Comparison of ENCODE assay signal across 1 cellular context in the genomic region with DNA sequence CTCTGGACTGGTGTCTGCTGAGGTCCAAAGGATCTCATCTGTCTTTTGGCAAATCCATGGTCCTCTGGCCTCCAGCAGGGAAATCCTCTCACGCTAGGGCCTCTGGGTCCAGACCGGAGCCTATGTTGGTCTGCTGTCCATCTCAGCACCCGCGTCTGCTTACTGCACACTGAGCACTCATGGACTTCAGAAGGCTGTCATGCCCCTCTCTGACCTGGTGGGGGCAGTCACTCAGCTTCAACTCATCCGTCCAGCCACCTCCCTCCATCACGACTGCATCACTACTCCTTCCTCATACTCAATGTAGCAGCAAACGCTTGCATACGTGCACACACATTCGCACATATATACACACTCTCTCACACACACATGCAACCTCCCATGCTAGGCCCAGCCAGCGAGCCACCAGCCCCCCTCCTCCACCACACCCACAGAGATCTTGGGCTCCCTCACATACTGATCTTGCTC.
TF ChIP-seq lines count a peak whose summit lies in the region.

No MANE protein-coding gene starts in this region.

TF ChIP-seq in GM23338, 12 proteins besides CTCF, POLR2A, EP300 and RAD21 (continued from another document):
- TF ChIP-seq, protein P1, sequence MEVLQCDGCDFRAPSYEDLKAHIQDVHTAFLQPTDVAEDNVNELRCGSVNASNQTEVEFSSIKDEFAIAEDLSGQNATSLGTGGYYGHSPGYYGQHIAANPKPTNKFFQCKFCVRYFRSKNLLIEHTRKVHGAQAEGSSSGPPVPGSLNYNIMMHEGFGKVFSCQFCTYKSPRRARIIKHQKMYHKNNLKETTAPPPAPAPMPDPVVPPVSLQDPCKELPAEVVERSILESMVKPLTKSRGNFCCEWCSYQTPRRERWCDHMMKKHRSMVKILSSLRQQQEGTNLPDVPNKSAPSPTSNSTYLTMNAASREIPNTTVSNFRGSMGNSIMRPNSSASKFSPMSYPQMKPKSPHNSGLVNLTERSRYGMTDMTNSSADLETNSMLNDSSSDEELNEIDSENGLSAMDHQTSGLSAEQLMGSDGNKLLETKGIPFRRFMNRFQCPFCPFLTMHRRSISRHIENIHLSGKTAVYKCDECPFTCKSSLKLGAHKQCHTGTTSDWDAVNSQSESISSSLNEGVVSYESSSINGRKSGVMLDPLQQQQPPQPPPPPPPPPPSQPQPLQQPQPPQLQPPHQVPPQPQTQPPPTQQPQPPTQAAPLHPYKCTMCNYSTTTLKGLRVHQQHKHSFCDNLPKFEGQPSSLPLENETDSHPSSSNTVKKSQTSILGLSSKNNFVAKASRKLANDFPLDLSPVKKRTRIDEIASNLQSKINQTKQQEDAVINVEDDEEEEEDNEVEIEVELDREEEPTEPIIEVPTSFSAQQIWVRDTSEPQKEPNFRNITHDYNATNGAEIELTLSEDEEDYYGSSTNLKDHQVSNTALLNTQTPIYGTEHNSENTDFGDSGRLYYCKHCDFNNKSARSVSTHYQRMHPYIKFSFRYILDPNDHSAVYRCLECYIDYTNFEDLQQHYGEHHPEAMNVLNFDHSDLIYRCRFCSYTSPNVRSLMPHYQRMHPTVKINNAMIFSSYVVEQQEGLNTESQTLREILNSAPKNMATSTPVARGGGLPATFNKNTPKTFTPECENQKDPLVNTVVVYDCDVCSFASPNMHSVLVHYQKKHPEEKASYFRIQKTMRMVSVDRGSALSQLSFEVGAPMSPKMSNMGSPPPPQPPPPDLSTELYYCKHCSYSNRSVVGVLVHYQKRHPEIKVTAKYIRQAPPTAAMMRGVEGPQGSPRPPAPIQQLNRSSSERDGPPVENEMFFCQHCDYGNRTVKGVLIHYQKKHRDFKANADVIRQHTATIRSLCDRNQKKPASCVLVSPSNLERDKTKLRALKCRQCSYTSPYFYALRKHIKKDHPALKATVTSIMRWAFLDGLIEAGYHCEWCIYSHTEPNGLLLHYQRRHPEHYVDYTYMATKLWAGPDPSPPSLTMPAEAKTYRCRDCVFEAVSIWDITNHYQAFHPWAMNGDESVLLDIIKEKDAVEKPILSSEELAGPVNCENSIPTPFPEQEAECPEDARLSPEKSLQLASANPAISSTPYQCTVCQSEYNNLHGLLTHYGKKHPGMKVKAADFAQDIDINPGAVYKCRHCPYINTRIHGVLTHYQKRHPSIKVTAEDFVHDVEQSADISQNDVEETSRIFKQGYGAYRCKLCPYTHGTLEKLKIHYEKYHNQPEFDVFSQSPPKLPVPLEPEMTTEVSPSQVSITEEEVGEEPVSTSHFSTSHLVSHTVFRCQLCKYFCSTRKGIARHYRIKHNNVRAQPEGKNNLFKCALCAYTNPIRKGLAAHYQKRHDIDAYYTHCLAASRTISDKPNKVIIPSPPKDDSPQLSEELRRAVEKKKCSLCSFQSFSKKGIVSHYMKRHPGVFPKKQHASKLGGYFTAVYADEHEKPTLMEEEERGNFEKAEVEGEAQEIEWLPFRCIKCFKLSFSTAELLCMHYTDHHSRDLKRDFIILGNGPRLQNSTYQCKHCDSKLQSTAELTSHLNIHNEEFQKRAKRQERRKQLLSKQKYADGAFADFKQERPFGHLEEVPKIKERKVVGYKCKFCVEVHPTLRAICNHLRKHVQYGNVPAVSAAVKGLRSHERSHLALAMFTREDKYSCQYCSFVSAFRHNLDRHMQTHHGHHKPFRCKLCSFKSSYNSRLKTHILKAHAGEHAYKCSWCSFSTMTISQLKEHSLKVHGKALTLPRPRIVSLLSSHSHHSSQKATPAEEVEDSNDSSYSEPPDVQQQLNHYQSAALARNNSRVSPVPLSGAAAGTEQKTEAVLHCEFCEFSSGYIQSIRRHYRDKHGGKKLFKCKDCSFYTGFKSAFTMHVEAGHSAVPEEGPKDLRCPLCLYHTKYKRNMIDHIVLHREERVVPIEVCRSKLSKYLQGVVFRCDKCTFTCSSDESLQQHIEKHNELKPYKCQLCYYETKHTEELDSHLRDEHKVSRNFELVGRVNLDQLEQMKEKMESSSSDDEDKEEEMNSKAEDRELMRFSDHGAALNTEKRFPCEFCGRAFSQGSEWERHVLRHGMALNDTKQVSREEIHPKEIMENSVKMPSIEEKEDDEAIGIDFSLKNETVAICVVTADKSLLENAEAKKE (CRISPR knock-in tag; IDR thresholded peaks at IDR 0.05): no peak
- TF ChIP-seq JUNB (IDR thresholded peaks at IDR 0.05; ENCODE audit: unreplicated experiment) (no peak), EZH2phosphoT487 (IDR thresholded peaks at IDR 0.05; ENCODE audit: unreplicated experiment) (no peak), POLR2AphosphoS5 (IDR thresholded peaks at IDR 0.05; ENCODE audit: low read depth) (no peak), ZNF331 (CRISPR knock-in tag; IDR thresholded peaks at IDR 0.05; ENCODE audit: low read depth) (no peak)
